ENCODE assay signal across 23 cellular contexts in the genomic region with DNA sequence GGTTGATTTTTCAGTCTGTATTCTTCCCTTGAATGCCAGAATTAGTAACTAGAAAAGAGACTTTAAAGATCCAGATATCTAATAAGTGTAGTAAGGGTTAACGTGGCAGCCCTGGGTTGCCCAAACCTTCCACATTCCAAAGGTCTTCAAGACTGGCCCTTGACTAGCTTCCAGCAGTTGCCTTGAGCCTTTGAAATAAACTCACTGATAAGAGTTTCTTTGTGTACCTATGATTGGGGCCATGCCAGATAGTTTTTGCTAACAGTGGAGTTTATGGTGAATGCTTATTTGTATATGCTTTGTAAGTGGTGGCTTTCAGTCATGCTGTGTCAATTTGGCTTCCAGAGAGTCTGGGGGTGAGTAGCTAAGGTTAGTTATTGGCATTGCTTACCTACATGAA.
"Had no signal": no experiment of that assay in that cellular context is flagged by ENCODE, and none has a peak within 500 bp of the region (broad histone marks: within the 10 kb centered on the region; RNA-seq: fewer than 3 reads in every experiment).

No MANE protein-coding gene starts in this region.

- H3K4me3 ChIP-seq: cardiac muscle cell, esophagus squamous epithelium, neural progenitor cell, prostate gland, right atrium auricular region, skin epidermis had no signal

- FAIRE-seq: endothelial cell of umbilical vein, islet of Langerhans had no signal

- H3K36me3 Mint-ChIP-seq: memory B cell, type B pancreatic cell had no signal

- H3K4me1 Mint-ChIP-seq: activated CD4-positive, alpha-beta memory T cell treated with anti-CD3 and anti-CD28 coated beads, Interleukin-2, amount 10 ng/mL, durations not matched to agents 7 days and 5 days; activated CD8-positive, alpha-beta memory T cell treated with anti-CD3 and anti-CD28 coated beads, Interleukin-2, amount 10 ng/mL, durations not matched to agents 7 days and 5 days; memory B cell had no signal

- H3K36me3 ChIP-seq: cardiac muscle cell, esophagus squamous epithelium, neural progenitor cell, prostate gland, right atrium auricular region had no signal

- H3K27ac Mint-ChIP-seq: activated CD4-positive, alpha-beta memory T cell treated with anti-CD3 and anti-CD28 coated beads, Interleukin-2, amount 10 ng/mL, durations not matched to agents 7 days and 5 days; activated CD8-positive, alpha-beta memory T cell treated with anti-CD3 and anti-CD28 coated beads, Interleukin-2, amount 10 ng/mL, durations not matched to agents 7 days and 5 days; activated naive CD8-positive, alpha-beta T cell; memory B cell; naive thymus-derived CD4-positive, alpha-beta T cell; neural progenitor cell; stimulated activated naive CD8-positive, alpha-beta T cell treated with anti-CD3 and anti-CD28 coated beads, Interleukin-15, amount 100 ng/mL, for 72 hours; type B pancreatic cell had no signal

- H3K4me1 ChIP-seq: esophagus squamous epithelium, neural progenitor cell, prostate gland, right atrium auricular region had no signal

- H3K27ac ChIP-seq: cardiac muscle cell, esophagus squamous epithelium, neural progenitor cell, prostate gland, right atrium auricular region, skin epidermis had no signal

- DNase-seq: activated CD4-positive, alpha-beta memory T cell treated with anti-CD3 and anti-CD28 coated beads, Interleukin-2, amount 10 ng/mL, durations not matched to agents 7 days and 5 days; activated CD4-positive, alpha-beta T cell treated with anti-CD3 and anti-CD28 coated beads for 48 hours; activated CD4-positive, CD25-positive, alpha-beta regulatory T cell; activated CD8-positive, alpha-beta memory T cell treated with anti-CD3 and anti-CD28 coated beads, Interleukin-2, amount 10 ng/mL, durations not matched to agents 7 days and 5 days; dermis blood vessel endothelial cell; effector memory CD4-positive, alpha-beta T cell; esophagus squamous epithelium; hippocampal formation; left cardiac atrium; naive thymus-derived CD4-positive, alpha-beta T cell; stimulated activated CD4-positive, alpha-beta T cell treated with anti-CD3 and anti-CD28 coated beads, Interleukin-15, amount 100 ng/mL, for 24 hours; stimulated activated CD4-positive, alpha-beta T cell treated with anti-CD3 and anti-CD28 coated beads, Interleukin-2, amount 100 ng/mL, for 48 hours; stimulated activated naive CD8-positive, alpha-beta T cell treated with anti-CD3 and anti-CD28 coated beads, Interleukin-15, amount 100 ng/mL, for 72 hours had no signal

- H3K27me3 ChIP-seq: cardiac muscle cell, neural progenitor cell, right atrium auricular region had no signal

- H3K9me3 ChIP-seq: prostate gland had no signal

- ATAC-seq: activated CD8-positive, alpha-beta memory T cell treated with anti-CD3 and anti-CD28 coated beads, Interleukin-2, amount 10 ng/mL, durations not matched to agents 7 days and 5 days; left cardiac atrium; naive thymus-derived CD4-positive, alpha-beta T cell; stimulated activated naive CD8-positive, alpha-beta T cell treated with anti-CD3 and anti-CD28 coated beads, Interleukin-15, amount 100 ng/mL, for 72 hours had no signal

- H3K27me3 Mint-ChIP-seq: activated CD8-positive, alpha-beta memory T cell treated with anti-CD3 and anti-CD28 coated beads, Interleukin-2, amount 10 ng/mL, durations not matched to agents 7 days and 5 days; activated naive CD8-positive, alpha-beta T cell; naive thymus-derived CD4-positive, alpha-beta T cell; stimulated activated naive CD8-positive, alpha-beta T cell treated with anti-CD3 and anti-CD28 coated beads, Interleukin-15, amount 100 ng/mL, for 72 hours had no signal

- H3K4me3 Mint-ChIP-seq: activated CD4-positive, alpha-beta memory T cell treated with anti-CD3 and anti-CD28 coated beads, Interleukin-2, amount 10 ng/mL, durations not matched to agents 7 days and 5 days; activated CD8-positive, alpha-beta memory T cell treated with anti-CD3 and anti-CD28 coated beads, Interleukin-2, amount 10 ng/mL, durations not matched to agents 7 days and 5 days; activated naive CD8-positive, alpha-beta T cell; memory B cell; naive thymus-derived CD4-positive, alpha-beta T cell; neural progenitor cell; stimulated activated naive CD8-positive, alpha-beta T cell treated with anti-CD3 and anti-CD28 coated beads, Interleukin-15, amount 100 ng/mL, for 72 hours; type B pancreatic cell had no signal
